Comparison of ENCODE assay signal across 24 cellular contexts in the genomic region with DNA sequence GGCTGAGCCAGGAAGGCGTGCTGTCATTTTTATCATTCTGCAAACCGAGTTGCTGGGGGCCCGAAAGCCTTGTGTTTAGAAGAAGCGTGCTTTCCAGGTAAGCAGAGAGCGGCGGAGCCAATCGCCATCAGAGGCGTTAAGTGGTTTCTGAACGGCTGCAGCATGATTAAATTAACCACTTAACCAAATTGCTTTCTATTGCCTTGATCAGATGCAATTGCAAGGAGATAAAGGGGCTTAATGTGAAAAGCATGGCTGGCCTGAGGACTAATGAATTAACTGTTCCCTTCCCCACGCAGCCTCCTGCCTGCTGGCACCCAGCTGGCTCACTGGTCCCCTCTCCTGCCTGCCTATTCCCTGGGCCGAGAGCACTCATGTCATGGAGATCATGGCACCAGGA.
DNase-seq lines count a peak whose midpoint lies in the region; FAIRE-seq and TF ChIP-seq lines count a peak whose summit lies in the region.
"Had no signal": no experiment of that assay in that cellular context is flagged by ENCODE, and none has a peak within 500 bp of the region (broad histone marks: within the 10 kb centered on the region; RNA-seq: fewer than 3 reads in every experiment).

No MANE protein-coding gene starts in this region.

- H3K27ac ChIP-seq in parathyroid adenoma, result peak overlapping the region; percentile 100
- H3K27ac ChIP-seq: body of pancreas, KMS-11, skin epidermis, testis had no signal

- no peaks in the 10 kb centered on the region for H3K36me3 ChIP-seq in parathyroid adenoma (ENCODE audit: control insufficient read depth, insufficient read depth, low read length)

- peaks cover 47% of the 10 kb centered on the region for H3K4me1 ChIP-seq in parathyroid adenoma

- no peak for TF ChIP-seq CTCF in parathyroid adenoma (IDR thresholded peaks at IDR 0.05)

- no peaks in the 10 kb centered on the region for H3K9me3 ChIP-seq in parathyroid adenoma (ENCODE audit: control insufficient read depth, low read length)
- H3K9me3 ChIP-seq: body of pancreas, testis had no signal

- H3K4me3 ChIP-seq in parathyroid adenoma (ENCODE audit: low read depth, low read length), result peak overlapping the region; percentile 24
- H3K4me3 ChIP-seq: body of pancreas, skin epidermis, testis had no signal

- no peak overlapping the region for H3K9ac ChIP-seq in parathyroid adenoma
- H3K9ac ChIP-seq: KMS-11 had no signal

- no peak for FAIRE-seq in RCC 7860 (lab: Jason Lieb, UNC)
- FAIRE-seq: HTR-8/SVneo had no signal

- H3K4me2 ChIP-seq in parathyroid adenoma (ENCODE audit: low read length), result peak overlapping the region; percentile 58
- H3K4me2 ChIP-seq: KMS-11 had no signal

- H3K27me3 ChIP-seq in parathyroid adenoma (ENCODE audit: control insufficient read depth, insufficient read depth, low read length), result no peaks in the 10 kb centered on the region
- H3K27me3 ChIP-seq: body of pancreas, testis had no signal

- DNase-seq in NCI-H1092 treated with DMSO at 0.1 percent for 48 hours (lab: John Stamatoyannopoulos, UW), result peak; percentile 73
- peak; percentile 50 for DNase-seq in NCI-H2081 treated with DMSO at 0.1 percent for 48 hours (lab: John Stamatoyannopoulos, UW)
- DNase-seq in NCI-H82 (lab: John Stamatoyannopoulos, UW), result peak; percentile 97
- DNase-seq in stimulated activated CD4-positive, alpha-beta T cell treated with anti-CD3 and anti-CD28 coated beads, Interleukin-12 subunit alpha, Interleukin-12 subunit beta, amount 100 ng/mL, for 4 hours, result no peak
- DNase-seq in RCC 7860 (ENCODE audit: low spot score), result no peak
- DNase-seq in NCI-H526 treated with DMSO at 0.1 percent for 48 hours (lab: John Stamatoyannopoulos, UW), result no peak
- DNase-seq: activated CD4-positive, alpha-beta memory T cell treated with anti-CD3 and anti-CD28 coated beads, Interleukin-2, amount 10 ng/mL, durations not matched to agents 7 days and 5 days; activated effector memory CD4-positive, alpha-beta T cell treated with anti-CD3 and anti-CD28 coated beads, Interleukin-2, amount 50 U/mL, for 16 hours; activated naive CD8-positive, alpha-beta T cell treated with anti-CD3 and anti-CD28 coated beads, Interleukin-2, amount 50 U/mL, for 24 hours; activated T-cell treated with anti-CD3 and anti-CD28 coated beads for 4 hours; CD8-positive, alpha-beta T cell; effector memory CD4-positive, alpha-beta T cell; EL; HFFc6; mammary epithelial cell; MV-4-11; stimulated activated CD4-positive, alpha-beta T cell treated with anti-CD3 and anti-CD28 coated beads, Interleukin-2, amount 100 ng/mL, for 24 hours; stimulated activated naive B cell treated with anti-CD40 and anti-IgM and Interleukin-4, amounts not matched to agents 10 μg/mL and 1 μg/mL and 100 μg/mL, for 72 hours; testis had no signal

- H3K79me2 ChIP-seq in parathyroid adenoma, result peaks cover 26% of the 10 kb centered on the region

- H2AFZ ChIP-seq in parathyroid adenoma, result peak overlapping the region; percentile 52

Comparison
In these comparisons a context has a peak if more than half of its experiments do, and no peak if none do; other contexts are left out.
1. DNase-seq: peak in NCI-H1092 treated with DMSO at 0.1 percent for 48 hours (single experiment), NCI-H2081 treated with DMSO at 0.1 percent for 48 hours (single experiment) and NCI-H82 (single experiment); none in stimulated activated CD4-positive, alpha-beta T cell treated with anti-CD3 and anti-CD28 coated beads, Interleukin-12 subunit alpha, Interleukin-12 subunit beta, amount 100 ng/mL, for 4 hours (single experiment), RCC 7860 (single experiment) and NCI-H526 treated with DMSO at 0.1 percent for 48 hours (single experiment).